In genomic region chr1:90928231-90928630, GRCh38 we compare ENCODE assay signal across 8 cellular contexts.
DNase-seq lines count a peak whose midpoint lies in the region; ATAC-seq and TF ChIP-seq lines count a peak whose summit lies in the region.
"Not testable (repeated sequence)": the region's sequence is repeated elsewhere in the genome, so short reads cannot be mapped to it uniquely, and the experiment has no call there.

No MANE protein-coding gene starts in this region.

- H3K4me3 ChIP-seq in Caco-2 (ENCODE audit: low read depth, low read length); GM23338; trophoblast cell (ENCODE audit: low read depth, low read length): not testable (repeated sequence)

- intact Hi-C loops in Caco-2 (cut with micrococcal nuclease; ENCODE audit: unreplicated experiment): not testable (repeated sequence)

- H2BK15ac ChIP-seq in H9 (ENCODE audit: low read depth, low read length): not testable (repeated sequence)

- POLR2A ChIA-PET in Caco-2 (lab: Charles Lee): interaction anchor here (0.6 kb wide), 1 partner anchor 350 kb away, joined by 5 read pairs; no protein-coding TSS in a partner anchor
- POLR2A ChIA-PET in WTC11 (lab: Charles Lee): not testable (repeated sequence)

- CTCF ChIA-PET in Caco-2 (lab: Charles Lee): not testable (repeated sequence)
- CTCF ChIA-PET in WTC11 (lab: Charles Lee): interaction anchor here (0.6 to 0.7 kb wide), 2 partner anchors 9 to 147 kb away, joined by 4 read pairs; no protein-coding TSS in a partner anchor

- not testable (repeated sequence) for H3K9ac ChIP-seq in H9 (ENCODE audit: extremely low read depth, insufficient read length, low read length); trophoblast cell (ENCODE audit: low read length)

- H3K27me3 Mint-ChIP-seq in Caco-2 (ENCODE audit: insufficient read depth, unreplicated experiment); GM23338 (ENCODE audit: insufficient read depth, low read depth, poor library complexity); H9 (ENCODE audit: low read depth); T-helper 17 cell; WTC11 (ENCODE audit: low read depth); endothelial cell (ENCODE audit: unreplicated experiment); memory B cell: not testable (repeated sequence)

- not testable (repeated sequence) for H3F3A ChIP-seq in GM23338 (replicated peaks; ENCODE audit: low read depth)

- peak overlapping the region; percentile 60; the same call in 1 of the 2 replicates for H3K27ac ChIP-seq in GM23338 (ENCODE audit: low read depth)
- H3K27ac ChIP-seq in H9 (ENCODE audit: insufficient read length, low read depth, low read length): peak overlapping the region; percentile 45
- H3K27ac ChIP-seq in trophoblast cell (ENCODE audit: low read depth, low read length): not testable (repeated sequence)

- not testable (repeated sequence) for H3K27me3 ChIP-seq in Caco-2 (replicated peaks; ENCODE audit: control insufficient read depth, insufficient read depth, low read length); GM23338 (ENCODE audit: insufficient read depth); H9 (ENCODE audit: insufficient read depth, low read length); trophoblast cell (ENCODE audit: insufficient read depth, low read length)

- not testable (repeated sequence) for H4K91ac ChIP-seq in H9 (ENCODE audit: insufficient read length, low read depth, low read length); trophoblast cell (ENCODE audit: low read depth, low read length)

- H4K20me1 ChIP-seq in GM23338 (replicated peaks; ENCODE audit: insufficient read depth); H9 (ENCODE audit: control insufficient read depth, insufficient read depth, insufficient read length): not testable (repeated sequence)

- H3K9me3 Mint-ChIP-seq in Caco-2 (ENCODE audit: unreplicated experiment); GM23338; H9; WTC11; endothelial cell (ENCODE audit: unreplicated experiment); memory B cell: not testable (repeated sequence)

- not testable (repeated sequence) for ATAC-seq in GM23338; T-helper 17 cell; WTC11; memory B cell (ENCODE audit: low read depth)

- H3K36me3 Mint-ChIP-seq in Caco-2 (ENCODE audit: insufficient read depth, unreplicated experiment): peaks cover 12% of the 10 kb centered on the region
- H3K36me3 Mint-ChIP-seq in GM23338 (ENCODE audit: low read depth): peaks cover 12% of the 10 kb centered on the region
- H3K36me3 Mint-ChIP-seq in H9 (ENCODE audit: insufficient read depth in 1 of 3, low read depth in 3 of 3); T-helper 17 cell (ENCODE audit: low read depth); WTC11: not testable (repeated sequence)
- peaks cover 15% of the 10 kb centered on the region for H3K36me3 Mint-ChIP-seq in endothelial cell (ENCODE audit: low read depth, unreplicated experiment)
- H3K36me3 Mint-ChIP-seq in memory B cell: peaks cover 30% of the 10 kb centered on the region

- H3K27ac Mint-ChIP-seq in Caco-2 (ENCODE audit: unreplicated experiment) (peak overlapping the region; percentile 59), H9 (peak overlapping the region in 2 of 3 experiments; percentile 34 to 75; a peak in 4 of 7 replicates), T-helper 17 cell (peak overlapping the region; percentile 44), WTC11 (peak overlapping the region; percentile 85; the same call in 1 of the 2 replicates), memory B cell (peak overlapping the region; percentile 82)
- H3K27ac Mint-ChIP-seq in GM23338; endothelial cell (ENCODE audit: unreplicated experiment): not testable (repeated sequence)

- H3K23me2 ChIP-seq in H9 (ENCODE audit: insufficient read length, low read depth, low read length, poor library complexity, severe bottlenecking): not testable (repeated sequence)

- not testable (repeated sequence) for H3K14ac ChIP-seq in H9 (ENCODE audit: insufficient read depth, low read length); trophoblast cell (ENCODE audit: low read length)

- H2AFZ ChIP-seq in GM23338; H9 (ENCODE audit: low read length); trophoblast cell (ENCODE audit: insufficient read depth, low read length, poor library complexity): not testable (repeated sequence)

- not testable (repeated sequence) for H2AK5ac ChIP-seq in H9 (ENCODE audit: insufficient read length, low read length); trophoblast cell (ENCODE audit: low read length)

- H3K23ac ChIP-seq in H9 (ENCODE audit: insufficient read length, low read depth, low read length); trophoblast cell (ENCODE audit: low read length): not testable (repeated sequence)

- not testable (repeated sequence) for H3K4me2 ChIP-seq in GM23338; H9 (ENCODE audit: insufficient read depth, insufficient read length, low read length); trophoblast cell (ENCODE audit: low read length)

- TF ChIP-seq CTCF in Caco-2 (IDR thresholded peaks at IDR 0.05; ENCODE audit: insufficient read depth in 1 of 2, low read depth in 1 of 2, low read length in 1 of 2, severe bottlenecking in 1 of 2, unreplicated experiment in 1 of 2); GM23338 (conservative IDR thresholded peaks at IDR 0.05; ENCODE audit: low read depth in 2 of 2); H9 (conservative IDR thresholded peaks at IDR 0.05); WTC11 (IDR thresholded peaks at IDR 0.05); endothelial cell (IDR thresholded peaks at IDR 0.05; ENCODE audit: unreplicated experiment): not testable (repeated sequence)

- not testable (repeated sequence) for H4K5ac ChIP-seq in H9 (ENCODE audit: insufficient read length, low read depth, low read length)

- H2BK120ac ChIP-seq in H9 (ENCODE audit: low read depth, low read length, poor library complexity, severe bottlenecking); trophoblast cell (ENCODE audit: insufficient read depth, low read length, poor library complexity): not testable (repeated sequence)

- H3K56ac ChIP-seq in H9 (ENCODE audit: insufficient read length, low read depth, low read length): not testable (repeated sequence)

- H3K4ac ChIP-seq in H9 (ENCODE audit: low read depth, low read length): not testable (repeated sequence)
- peak overlapping the region; percentile 36 for H3K4ac ChIP-seq in trophoblast cell (ENCODE audit: low read depth, low read length)

- peaks cover 12% of the 10 kb centered on the region for H3K4me1 ChIP-seq in Caco-2
- H3K4me1 ChIP-seq in GM23338 (ENCODE audit: insufficient read depth): peaks cover 36% of the 10 kb centered on the region
- not testable (repeated sequence) for H3K4me1 ChIP-seq in H9 (ENCODE audit: insufficient read depth, low read length); trophoblast cell (ENCODE audit: control insufficient read depth in 1 of 2, insufficient read depth in 2 of 2, low read length in 2 of 2)

- not testable (repeated sequence) for H3K36me3 ChIP-seq in Caco-2 (ENCODE audit: control insufficient read depth, insufficient read depth, low read length); GM23338 (ENCODE audit: insufficient read depth); trophoblast cell (ENCODE audit: control insufficient read depth in 1 of 2, insufficient read depth in 2 of 2, low read length in 2 of 2)

- BruUV-seq in Caco-2 (replicated peaks; lab: Mats Ljungman, UMichigan): not testable (repeated sequence)

- DNase-seq in Caco-2; GM23338 (ENCODE audit: low spot score); H9; T-helper 17 cell; WTC11 (ENCODE audit: low spot score); endothelial cell (ENCODE audit: low spot score); memory B cell (ENCODE audit: low spot score in 2 of 2): not testable (repeated sequence)
- peak; percentile 52 to 65 for DNase-seq in trophoblast cell

- peaks cover 84% of the 10 kb centered on the region for H3K79me2 ChIP-seq in GM23338 (replicated peaks; ENCODE audit: insufficient read depth)
- H3K79me2 ChIP-seq in H9 (ENCODE audit: insufficient read depth, low read length); trophoblast cell (ENCODE audit: control insufficient read depth, insufficient read depth, low read length, poor library complexity): not testable (repeated sequence)

- not testable (repeated sequence) for H3K9me2 ChIP-seq in GM23338 (ENCODE audit: insufficient read depth)

- H2BK5ac ChIP-seq in H9 (ENCODE audit: insufficient read length, low read length); trophoblast cell (ENCODE audit: low read depth, low read length, poor library complexity): not testable (repeated sequence)

- not testable (repeated sequence) for H3T11ph ChIP-seq in H9 (ENCODE audit: low read length)

- H3K4me1 Mint-ChIP-seq in Caco-2 (ENCODE audit: low read depth, unreplicated experiment) (peaks cover 28% of the 10 kb centered on the region), GM23338 (peaks cover 60% of the 10 kb centered on the region), H9 (peaks cover 49 to 54% of the 10 kb centered on the region in 2 experiments), T-helper 17 cell (peaks cover 38% of the 10 kb centered on the region), WTC11 (peaks cover 67% of the 10 kb centered on the region), endothelial cell (ENCODE audit: unreplicated experiment) (peaks cover 46% of the 10 kb centered on the region), memory B cell (peaks cover 29% of the 10 kb centered on the region)

- not testable (repeated sequence) for H3K9me3 ChIP-seq in Caco-2; H9 (ENCODE audit: control insufficient read depth, low read depth, low read length); T-helper 17 cell (ENCODE audit: control insufficient read depth, low read length, poor library complexity, severe bottlenecking); trophoblast cell (ENCODE audit: insufficient read depth, low read depth, low read length)

- not testable (repeated sequence) for H3K18ac ChIP-seq in H9 (ENCODE audit: insufficient read length, low read depth, low read length); trophoblast cell (ENCODE audit: low read length)

- H4K8ac ChIP-seq in H9 (replicated peaks; ENCODE audit: insufficient read length, low read depth, low read length); trophoblast cell (ENCODE audit: low read depth, low read length): not testable (repeated sequence)

- H3K79me1 ChIP-seq in H9 (ENCODE audit: insufficient read depth, low read depth, low read length, poor library complexity, severe bottlenecking); trophoblast cell (ENCODE audit: low read length): not testable (repeated sequence)

- not testable (repeated sequence) for H3K4me3 Mint-ChIP-seq in Caco-2 (ENCODE audit: unreplicated experiment); GM23338; H9; T-helper 17 cell; WTC11; memory B cell
- peak overlapping the region; percentile 65 for H3K4me3 Mint-ChIP-seq in endothelial cell (ENCODE audit: unreplicated experiment)

- not testable (repeated sequence) for H4K12ac ChIP-seq in trophoblast cell (ENCODE audit: low read depth, low read length)

- H2BK20ac ChIP-seq in H9 (ENCODE audit: low read depth, low read length, poor library complexity, severe bottlenecking): not testable (repeated sequence)

- WGBS in H9 (ENCODE audit: extremely low coverage, insufficient read length, low lambda C conversion rate): no CpG with 5 or more reads among the region's 8 CpGs
- WGBS in trophoblast cell (ENCODE audit: extremely low coverage, insufficient coverage, insufficient read length): no CpG with 5 or more reads among the region's 8 CpGs

- not testable (repeated sequence) for H2BK12ac ChIP-seq in H9 (ENCODE audit: insufficient read length, low read depth, low read length); trophoblast cell (ENCODE audit: low read length)
